In the genomic region with DNA sequence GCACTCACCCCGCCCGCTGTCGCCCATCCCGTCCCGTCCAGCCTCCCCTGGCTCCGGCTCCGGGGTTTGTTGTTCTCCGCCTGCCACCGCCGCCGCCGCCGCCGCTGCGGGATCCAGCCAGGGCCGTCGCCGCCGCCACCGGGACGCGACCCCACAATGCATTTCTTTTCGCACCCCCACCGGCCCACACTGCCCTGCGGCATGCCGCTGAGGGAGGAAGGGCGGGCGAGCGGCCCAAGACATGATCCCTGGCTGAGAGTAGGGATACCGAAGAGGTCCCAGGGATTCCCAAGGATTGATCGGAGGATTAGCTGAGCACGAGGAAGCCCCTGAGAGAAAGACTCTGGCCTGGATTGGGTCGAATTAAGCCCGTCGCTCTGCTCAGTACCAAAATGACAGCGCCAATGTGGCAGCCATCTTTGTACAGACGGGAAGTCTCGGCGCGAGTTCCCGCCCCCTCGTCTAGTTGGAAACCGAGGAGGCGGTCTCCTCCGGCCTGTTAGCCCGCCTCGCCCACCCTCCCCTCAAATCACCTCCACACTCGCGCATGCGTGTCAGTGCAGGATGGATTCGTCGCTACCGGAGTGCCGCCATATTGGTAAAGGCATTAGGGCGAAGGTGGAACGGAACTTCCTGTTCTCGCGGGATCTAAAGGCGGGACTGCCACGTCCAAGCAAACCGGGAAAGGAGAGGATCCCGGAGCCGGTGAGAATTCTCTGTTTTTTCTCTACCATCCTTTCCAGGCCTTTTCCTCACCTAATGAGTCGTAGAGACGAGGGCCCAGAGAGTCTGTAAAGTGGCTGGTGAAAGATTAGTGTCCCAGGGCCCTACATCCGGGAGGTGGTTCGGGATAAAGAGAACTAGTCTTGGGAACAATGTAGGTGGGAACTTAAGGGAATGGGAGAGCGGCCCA, we compare ENCODE assay signal across 1 cellular context.
A peak's percentile ranks its signal among the peaks of the same experiment; 100 is the strongest.
TF ChIP-seq lines count a peak whose summit lies in the region.

TSS of gene RXRB (minus strand) at position 432 of the 913 bp plus-strand sequence. CDS start at position 243, 189 bp downstream.
TSS of gene SLC39A7 (plus strand) at position 634 of the 913 bp plus-strand sequence. CDS start 379 bp downstream, outside the sequence.

TF ChIP-seq in HepG2, 621 proteins besides CTCF, POLR2A, EP300 and RAD21 (continued from another document and continues in another):
- peak; percentile 54 for TF ChIP-seq ZNF318 (CRISPR knock-in tag; IDR thresholded peaks at IDR 0.05)
- peak; percentile 68; the same call in 1 of the 2 replicates for TF ChIP-seq EEA1 (CRISPR knock-in tag; IDR thresholded peaks at IDR 0.05; ENCODE audit: borderline replicate concordance)
- TF ChIP-seq RBFOX2 (IDR thresholded peaks at IDR 0.05; ENCODE audit: low read depth, low read length): peak; percentile 98
- TF ChIP-seq RFXANK (CRISPR knock-in tag; IDR thresholded peaks at IDR 0.05): peak; percentile 72; the same call in 1 of the 2 replicates
- TF ChIP-seq TMF1 (CRISPR knock-in tag; IDR thresholded peaks at IDR 0.05; ENCODE audit: low read depth): peak; percentile 31; the same call in 1 of the 2 replicates
- peak; percentile 57 for TF ChIP-seq SMAD1 (CRISPR knock-in tag; IDR thresholded peaks at IDR 0.05; ENCODE audit: borderline replicate concordance, low read depth)
- TF ChIP-seq ZNF788 (CRISPR knock-in tag; IDR thresholded peaks at IDR 0.05; ENCODE audit: borderline replicate concordance): peak; percentile 95
- TF ChIP-seq CHD4 (IDR thresholded peaks at IDR 0.05; ENCODE audit: borderline replicate concordance, low read length): no peak; the same call in 1 of the 2 replicates
- TF ChIP-seq ZSCAN29 (CRISPR knock-in tag; conservative IDR thresholded peaks at IDR 0.05): peak; percentile 93
- TF ChIP-seq NBN (conservative IDR thresholded peaks at IDR 0.05): no peak
- TF ChIP-seq BRF2 (CRISPR knock-in tag; IDR thresholded peaks at IDR 0.05): no peak
- peak; percentile 83 for TF ChIP-seq HMGXB3 (CRISPR knock-in tag; IDR thresholded peaks at IDR 0.05; ENCODE audit: borderline replicate concordance)
- peak; percentile 77 for TF ChIP-seq FOXA3 (CRISPR knock-in tag; IDR thresholded peaks at IDR 0.05)
- TF ChIP-seq ZNF552 (CRISPR knock-in tag; IDR thresholded peaks at IDR 0.05; ENCODE audit: borderline replicate concordance): no peak; the same call in 1 of the 2 replicates
- no peak for TF ChIP-seq MLLT10 (CRISPR knock-in tag; IDR thresholded peaks at IDR 0.05)
- no peak for TF ChIP-seq ATF7 (IDR thresholded peaks at IDR 0.05)
- TF ChIP-seq ATF7 (CRISPR knock-in tag; IDR thresholded peaks at IDR 0.05): peak; percentile 67; the same call in 1 of the 2 replicates
- no peak for TF ChIP-seq FOSL1 (CRISPR knock-in tag; IDR thresholded peaks at IDR 0.05; ENCODE audit: borderline replicate concordance)
- TF ChIP-seq ZNF251 (CRISPR knock-in tag; IDR thresholded peaks at IDR 0.05): no peak; the same call in 1 of the 2 replicates
- peak; percentile 80 for TF ChIP-seq PAXIP1 (CRISPR knock-in tag; conservative IDR thresholded peaks at IDR 0.05)
- TF ChIP-seq ATF1 (CRISPR knock-in tag; IDR thresholded peaks at IDR 0.05): peak; percentile 77
- TF ChIP-seq SP2 (CRISPR knock-in tag; IDR thresholded peaks at IDR 0.05): peak; percentile 76
- 0 out of 2 replicates have a peak, but pooled peaks have one; percentile 10 for TF ChIP-seq MIXL1 (CRISPR knock-in tag; IDR thresholded peaks at IDR 0.05)
- TF ChIP-seq ZNF12 (CRISPR knock-in tag; IDR thresholded peaks at IDR 0.05): peak; percentile 16; the same call in 1 of the 2 replicates
- TF ChIP-seq FOXC1 (CRISPR knock-in tag; IDR thresholded peaks at IDR 0.05; ENCODE audit: borderline replicate concordance): peak; percentile 76
- TF ChIP-seq NCOA1 (CRISPR knock-in tag; IDR thresholded peaks at IDR 0.05): peak; percentile 78; the same call in 1 of the 2 replicates
- no peak for TF ChIP-seq ZNF550 (CRISPR knock-in tag; IDR thresholded peaks at IDR 0.05; ENCODE audit: borderline replicate concordance)
- TF ChIP-seq ZNF337 (CRISPR knock-in tag; IDR thresholded peaks at IDR 0.05; ENCODE audit: borderline replicate concordance, low read depth): peak; percentile 87; the same call in 1 of the 2 replicates
- 0 out of 2 replicates have a peak, but pooled peaks have one; percentile 45 for TF ChIP-seq RNF2 (conservative IDR thresholded peaks at IDR 0.05; ENCODE audit: low read depth)
- peak; percentile 82 for TF ChIP-seq ZFX (CRISPR knock-in tag; IDR thresholded peaks at IDR 0.05; ENCODE audit: low read depth)
- TF ChIP-seq MTF1 (CRISPR knock-in tag; IDR thresholded peaks at IDR 0.05): no peak
- TF ChIP-seq ETV6 (CRISPR knock-in tag; conservative IDR thresholded peaks at IDR 0.05): no peak; the same call in 1 of the 2 replicates
- TF ChIP-seq YEATS2 (CRISPR knock-in tag; IDR thresholded peaks at IDR 0.05; ENCODE audit: borderline replicate concordance): peak; percentile 90
- peak; percentile 80 for TF ChIP-seq ZNF614 (CRISPR knock-in tag; IDR thresholded peaks at IDR 0.05; ENCODE audit: borderline replicate concordance)
- TF ChIP-seq NFE2L1 (CRISPR knock-in tag; IDR thresholded peaks at IDR 0.05; ENCODE audit: borderline replicate concordance): 0 out of 2 replicates have a peak, but pooled peaks have one; percentile 27
- TF ChIP-seq TP53 (CRISPR knock-in tag; conservative IDR thresholded peaks at IDR 0.05): peak; percentile 82
